ENCODE assay signal across 14 cellular contexts in the genomic region with DNA sequence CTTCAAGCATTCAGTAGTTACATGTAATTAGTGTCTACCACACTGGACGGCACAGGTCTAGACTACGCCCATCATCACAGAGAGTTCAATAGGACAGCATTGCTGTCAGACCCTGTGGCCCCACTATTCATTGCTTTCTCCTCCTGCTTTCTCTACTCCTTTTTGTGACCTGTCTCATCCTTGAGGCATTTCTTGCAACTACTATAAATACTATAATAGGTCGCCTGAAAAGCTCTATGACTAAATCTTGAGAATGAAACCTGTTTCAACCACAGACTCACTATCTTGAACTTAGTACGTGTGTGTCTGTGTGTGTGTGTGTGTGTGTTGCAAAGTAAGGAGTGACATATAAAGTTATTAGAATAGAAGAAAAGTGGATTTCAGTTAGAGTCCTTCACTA.
DNase-seq lines count a peak whose midpoint lies in the region; ATAC-seq lines count a peak whose summit lies in the region.
"Had no signal": no experiment of that assay in that cellular context is flagged by ENCODE, and none has a peak within 500 bp of the region (broad histone marks: within the 10 kb centered on the region; RNA-seq: fewer than 3 reads in every experiment).

No MANE protein-coding gene starts in this region.

- peak; percentile 71 for ATAC-seq in GM21786 (IDR thresholded peaks at IDR 0.05; ENCODE audit: unreplicated experiment)
- ATAC-seq in HG03520 (IDR thresholded peaks at IDR 0.05; ENCODE audit: unreplicated experiment), result peak; percentile 71
- ATAC-seq: naive thymus-derived CD8-positive, alpha-beta T cell; WTC11 had no signal

- DNase-seq in stimulated activated CD4-positive, alpha-beta T cell treated with anti-CD3 and anti-CD28 coated beads, Interleukin-15, amount 100 ng/mL, for 48 hours (ENCODE audit: low read depth in 2 of 2), result peak; percentile 4 to 5
- DNase-seq in stimulated activated CD4-positive, alpha-beta T cell treated with anti-CD3 and anti-CD28 coated beads, Interleukin-12 subunit alpha, Interleukin-12 subunit beta, amount 100 ng/mL, for 4 hours, result no peak
- DNase-seq in OCI-M2 (lab: John Stamatoyannopoulos, UW; ENCODE audit: unreplicated experiment), result no peak
- DNase-seq in cerebellar nuclear complex (lab: John Stamatoyannopoulos, UW), result no peak
- DNase-seq in NAMALWA (ENCODE audit: low spot score), result no peak
- no peak for DNase-seq in SW480 (ENCODE audit: low spot score)
- DNase-seq: MV-4-11; naive thymus-derived CD8-positive, alpha-beta T cell; NCI-H446; SHP77 treated with DMSO at 0.1 percent for 48 hours; stimulated activated naive CD4-positive, alpha-beta T cell treated with Interleukin-2 at 50 U/mL for 16 hours had no signal

Comparison
In these comparisons a context has a peak if more than half of its experiments do, and no peak if none do; other contexts are left out.
1. DNase-seq: peak in stimulated activated CD4-positive, alpha-beta T cell treated with anti-CD3 and anti-CD28 coated beads, Interleukin-15, amount 100 ng/mL, for 48 hours (2 of 2); none in stimulated activated CD4-positive, alpha-beta T cell treated with anti-CD3 and anti-CD28 coated beads, Interleukin-12 subunit alpha, Interleukin-12 subunit beta, amount 100 ng/mL, for 4 hours (single experiment), OCI-M2 (single experiment), cerebellar nuclear complex (0 of 2), NAMALWA (single experiment) and SW480 (single experiment).